In the genomic region with DNA sequence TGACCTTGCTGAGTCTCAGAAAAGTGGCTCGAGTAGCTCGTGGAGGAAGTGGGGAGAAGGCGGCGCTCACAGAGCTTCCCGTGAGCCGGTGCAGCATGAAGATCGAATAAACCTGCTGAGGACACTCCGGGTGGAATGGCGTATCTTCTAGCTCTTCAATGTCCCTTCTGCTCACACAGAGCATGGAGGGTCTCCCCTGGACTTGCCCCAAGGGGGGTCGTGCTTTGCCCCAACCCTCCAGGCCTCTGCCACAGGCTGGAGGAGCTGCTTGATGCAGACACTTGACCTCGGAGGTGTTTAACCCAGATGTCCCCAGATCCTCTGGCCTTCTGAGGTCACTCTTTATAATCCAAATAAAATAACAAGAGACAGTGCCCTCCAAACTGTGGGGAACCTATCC, we compare ENCODE assay signal across 16 cellular contexts. TPM values are rescaled to one million over a fixed set of nuclear protein-coding genes. Genes with fewer than 3 reads are reported as not detected.
DNase-seq lines count a peak whose midpoint lies in the region; ATAC-seq, FAIRE-seq and TF ChIP-seq lines count a peak whose summit lies in the region.
"Had no signal": no experiment of that assay in that cellular context is flagged by ENCODE, and none has a peak within 500 bp of the region (broad histone marks: within the 10 kb centered on the region; RNA-seq: fewer than 3 reads in every experiment).

No MANE protein-coding gene starts in this region.

- H3K4me1 ChIP-seq in CD8-positive, alpha-beta memory T cell (ENCODE audit: insufficient read depth, low read length) = no peaks in the 10 kb centered on the region
- H3K4me1 ChIP-seq in kidney (ENCODE audit: control insufficient read depth in 1 of 2, insufficient read depth in 1 of 2, low read depth in 1 of 2, low read length in 2 of 2) = no peaks in the 10 kb centered on the region

- no peak overlapping the region for H3K9ac ChIP-seq in kidney (ENCODE audit: low read length in 2 of 2)

- CTCF ChIA-PET in CD8-positive, alpha-beta memory T cell (lab: Charles Lee) = interaction anchor here (1.0 kb wide), 1 partner anchor 48 kb away, joined by 3 read pairs; no protein-coding TSS in a partner anchor

- peak overlapping the region in 4 of 7 donors; percentile 2 to 46 (median 24) for H3K4me3 Mint-ChIP-seq in CD8-positive, alpha-beta memory T cell

- intact Hi-C loops in kidney (cut with DNase I) = no loop called here

- no peak for DNase-seq in CD8-positive, alpha-beta memory T cell
- peak; percentile 31 for DNase-seq in H7
- peak; percentile 29 for DNase-seq in kidney
- DNase-seq in stimulated activated naive CD4-positive, alpha-beta T cell (lab: John Stamatoyannopoulos, UW) = no peak
- DNase-seq: Calu3, IMR-90, Karpas-422, MG63, NCI-H1105 treated with DMSO at 0.1 percent for 48 hours, NCI-H1694 treated with DMSO at 0.1 percent for 48 hours, NCI-H2107, NCI-H2227 treated with DMSO at 0.1 percent for 48 hours, NCI-H524 treated with DMSO at 0.1 percent for 48 hours had no signal

- H3K36me3 Mint-ChIP-seq in CD8-positive, alpha-beta memory T cell = peaks cover 2 to 26% (median 2%) of the 10 kb centered on the region in 3 donors

- H3K4me3 ChIP-seq in CD8-positive, alpha-beta memory T cell (ENCODE audit: low read length) = no peak overlapping the region
- no peak overlapping the region for H3K4me3 ChIP-seq in H7 (ENCODE audit: insufficient read depth, low read depth, low read length)
- no peak overlapping the region for H3K4me3 ChIP-seq in kidney (ENCODE audit: low read length in 2 of 2)
- H3K4me3 ChIP-seq: MG63 had no signal

- peaks cover 23 to 38% of the 10 kb centered on the region in 2 donors for H3K27me3 Mint-ChIP-seq in CD8-positive, alpha-beta memory T cell

- ATAC-seq in GM18502 (IDR thresholded peaks at IDR 0.05; ENCODE audit: poor library complexity, unreplicated experiment) = no peak

- no peak overlapping the region for H3K27ac ChIP-seq in CD8-positive, alpha-beta memory T cell (ENCODE audit: low read depth, low read length)
- H3K27ac ChIP-seq in kidney (ENCODE audit: low read depth in 2 of 2, low read length in 2 of 2) = no peak overlapping the region

- POLR2A ChIA-PET in CD8-positive, alpha-beta memory T cell (lab: Charles Lee) = no interaction called here

- no peak for FAIRE-seq in kidney (lab: Jason Lieb, UNC)
- FAIRE-seq: H54 had no signal

- TF ChIP-seq CTCF in kidney (IDR thresholded peaks at IDR 0.05; ENCODE audit: borderline replicate concordance, extremely low read depth, insufficient read depth) = no peak

- peaks cover 3% of the 10 kb centered on the region for H3K27me3 ChIP-seq in CD8-positive, alpha-beta memory T cell (ENCODE audit: insufficient read depth, low read length, poor library complexity, severe bottlenecking)
- peaks cover 13% of the 10 kb centered on the region; the same call in 1 of the 2 replicates for H3K27me3 ChIP-seq in H7 (ENCODE audit: control insufficient read depth, insufficient read depth, low read length)
- H3K27me3 ChIP-seq: MG63 had no signal

- peaks cover 17 to 31% (median 22%) of the 10 kb centered on the region in 3 donors for H3K4me1 Mint-ChIP-seq in CD8-positive, alpha-beta memory T cell

- H3K36me3 ChIP-seq in CD8-positive, alpha-beta memory T cell (ENCODE audit: insufficient read depth, low read length) = no peaks in the 10 kb centered on the region
- no peaks in the 10 kb centered on the region for H3K36me3 ChIP-seq in H7 (replicated peaks; ENCODE audit: control insufficient read depth, insufficient read depth, low read length)
- H3K36me3 ChIP-seq in kidney (ENCODE audit: control insufficient read depth in 1 of 2, insufficient read depth in 2 of 2, low read length in 2 of 2) = no peaks in the 10 kb centered on the region
- H3K36me3 ChIP-seq: MG63 had no signal

- peaks cover 3 to 12% (median 6%) of the 10 kb centered on the region in 5 donors for H3K9me3 Mint-ChIP-seq in CD8-positive, alpha-beta memory T cell

- no peak overlapping the region for H3K27ac Mint-ChIP-seq in CD8-positive, alpha-beta memory T cell

- peaks cover 5% of the 10 kb centered on the region for H3K9me3 ChIP-seq in CD8-positive, alpha-beta memory T cell (ENCODE audit: low read length)
- peaks cover 8 to 10% of the 10 kb centered on the region in 2 donors for H3K9me3 ChIP-seq in kidney (ENCODE audit: control insufficient read depth in 1 of 2, low read length in 2 of 2)

RNA-seq across cellular contexts. Expression of a gene that starts 2.2 kb away (rescaled TPM):
- total RNA-seq in CD8-positive, alpha-beta memory T cell = not detected
- polyA plus RNA-seq in CD8-positive, alpha-beta memory T cell = not detected
- total RNA-seq in H7 (2014; rRNA removed; shearing (Covaris generic)) = not detected in 2 replicates
- not detected for total RNA-seq in kidney
- polyA plus RNA-seq in kidney (ENCODE audit: insufficient read depth, low read depth, low replicate concordance) = not detected
- total RNA-seq: Calu3, HT-29, IMR-90 had no signal
- polyA plus RNA-seq: IMR-90 had no signal

RNA-seq across cellular contexts. Expression of a gene that starts 12.8 kb away (rescaled TPM):
- not detected for total RNA-seq in CD8-positive, alpha-beta memory T cell
- polyA plus RNA-seq in CD8-positive, alpha-beta memory T cell = not detected
- 0.17 TPM in 1 of 2 replicates, not detected in the other for total RNA-seq in H7 (2014; rRNA removed; shearing (Covaris generic))
- total RNA-seq in kidney = not detected
- polyA plus RNA-seq in kidney (ENCODE audit: insufficient read depth, low read depth, low replicate concordance) = not detected
- total RNA-seq: Calu3, HT-29, IMR-90 had no signal
- polyA plus RNA-seq: IMR-90 had no signal

RNA-seq across cellular contexts. Expression of a gene that starts 16.6 kb away (rescaled TPM):
- not detected for total RNA-seq in CD8-positive, alpha-beta memory T cell
- polyA plus RNA-seq in CD8-positive, alpha-beta memory T cell = 0.05 TPM
- total RNA-seq in H7 (2014; rRNA removed; shearing (Covaris generic)) = 1.0 and 1.8 TPM in 2 replicates
- 0.22 TPM for total RNA-seq in kidney
- 0.09 TPM for polyA plus RNA-seq in kidney (ENCODE audit: insufficient read depth, low read depth, low replicate concordance)
- total RNA-seq: Calu3, HT-29, IMR-90 had no signal
- polyA plus RNA-seq: IMR-90 had no signal

RNA-seq across cellular contexts. Expression of a gene that starts 28.0 kb away (rescaled TPM):
- not detected for total RNA-seq in CD8-positive, alpha-beta memory T cell
- not detected for polyA plus RNA-seq in CD8-positive, alpha-beta memory T cell
- total RNA-seq in H7 (2014; rRNA removed; shearing (Covaris generic)) = not detected in 2 replicates
- total RNA-seq in kidney = not detected
- polyA plus RNA-seq in kidney (ENCODE audit: insufficient read depth, low read depth, low replicate concordance) = not detected
- total RNA-seq: Calu3, HT-29, IMR-90 had no signal
- polyA plus RNA-seq: IMR-90 had no signal

RNA-seq across cellular contexts. Expression of a gene that starts 37.0 kb away (rescaled TPM):
- total RNA-seq in CD8-positive, alpha-beta memory T cell = not detected
- not detected for polyA plus RNA-seq in CD8-positive, alpha-beta memory T cell
- not detected in 2 replicates for total RNA-seq in H7 (2014; rRNA removed; shearing (Covaris generic))
- total RNA-seq in kidney = not detected
- polyA plus RNA-seq in kidney (ENCODE audit: insufficient read depth, low read depth, low replicate concordance) = not detected
- total RNA-seq: Calu3, HT-29, IMR-90 had no signal
- polyA plus RNA-seq: IMR-90 had no signal

Comparison
In these comparisons a context has a peak if more than half of its experiments do, and no peak if none do; other contexts are left out.
1. DNase-seq: peak in H7 (single experiment) and kidney (single experiment); none in CD8-positive, alpha-beta memory T cell (0 of 5) and stimulated activated naive CD4-positive, alpha-beta T cell (0 of 6).